Comparison of ENCODE assay signal across 16 cellular contexts in the genomic region with DNA sequence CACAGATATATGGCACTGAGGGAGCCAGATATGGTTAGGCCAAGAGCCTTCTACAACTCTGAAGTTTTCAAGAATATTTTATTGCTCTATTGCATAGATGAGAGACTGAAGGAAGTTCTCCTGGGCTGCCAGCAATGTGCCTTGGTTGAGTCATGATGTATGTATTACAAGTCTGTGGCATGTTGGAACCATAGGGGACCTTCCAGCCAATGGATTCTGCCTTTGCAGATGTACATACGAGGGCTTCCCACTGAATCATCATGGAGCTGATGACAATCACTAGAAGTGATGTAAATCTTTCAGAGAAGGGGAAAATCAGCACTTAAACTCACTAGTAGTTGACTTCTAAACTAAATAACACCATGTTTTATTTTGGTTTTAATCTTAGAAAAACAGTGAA.
"Had no signal": no experiment of that assay in that cellular context is flagged by ENCODE, and none has a peak within 500 bp of the region (broad histone marks: within the 10 kb centered on the region; RNA-seq: fewer than 3 reads in every experiment).

No MANE protein-coding gene starts in this region.

- H3K36me3 ChIP-seq: ascending aorta, heart right ventricle, neutrophil had no signal

- H3K9me3 ChIP-seq: ascending aorta, heart right ventricle, neutrophil had no signal

- H3K4me1 ChIP-seq: ascending aorta, heart right ventricle, parathyroid adenoma had no signal

- H3K27me3 ChIP-seq: ascending aorta, dorsolateral prefrontal cortex, heart right ventricle, neutrophil had no signal

- H3K27ac ChIP-seq: ascending aorta, dorsolateral prefrontal cortex, heart right ventricle, neutrophil, parathyroid adenoma, VCaP had no signal

- H3K4me3 ChIP-seq: ascending aorta, dorsolateral prefrontal cortex, heart right ventricle had no signal

- ATAC-seq: heart right ventricle; left lobe of liver; natural killer cell; stimulated activated effector memory CD8-positive, alpha-beta T cell treated with anti-CD3 and anti-CD28 coated beads, Interleukin-12 subunit alpha, Interleukin-12 subunit beta, amount 100 ng/mL, for 72 hours had no signal

- H2AFZ ChIP-seq: parathyroid adenoma had no signal

- H3K79me2 ChIP-seq: parathyroid adenoma had no signal

- H3K9ac ChIP-seq: parathyroid adenoma had no signal

- DNase-seq: activated CD4-positive, alpha-beta T cell treated with anti-CD3 and anti-CD28 coated beads, Interleukin-2, amount 50 U/mL, for 48 hours; activated naive CD4-positive, alpha-beta T cell treated with anti-CD3 and anti-CD28 coated beads, Interleukin-2, amount 10 ng/mL, durations not matched to agents 7 days and 5 days; activated T-cell treated with anti-CD3 and anti-CD28 coated beads, Interleukin-2, amount 50 U/mL, for 24 hours; dorsolateral prefrontal cortex; endodermal cell; foreskin melanocyte; heart right ventricle; islet precursor cell; natural killer cell; T-helper 1 cell had no signal
